Comparison of ENCODE assay signal across 11 cellular contexts in genomic region chr17:81489012-81489968, GRCh38. TPM values are rescaled to one million over a fixed set of nuclear protein-coding genes. Genes with fewer than 3 reads are reported as not detected.
A peak's percentile ranks its signal among the peaks of the same experiment; 100 is the strongest.
DNase-seq lines count a peak whose midpoint lies in the region; ATAC-seq and TF ChIP-seq lines count a peak whose summit lies in the region.
"Had no signal": no experiment of that assay in that cellular context is flagged by ENCODE, and none has a peak within 500 bp of the region (broad histone marks: within the 10 kb centered on the region; RNA-seq: fewer than 3 reads in every experiment).

No MANE protein-coding gene starts in this region.

- H3K9me2 ChIP-seq in neural cell (ENCODE audit: insufficient read depth, low read length) = no peaks in the 10 kb centered on the region

- H3K9ac ChIP-seq in HUES48 (ENCODE audit: low read depth, low read length) (peak overlapping the region; percentile 36; the same call in 1 of the 2 replicates), neural cell (ENCODE audit: low read length) (peak overlapping the region; percentile 65)

- peak; percentile 75 for DNase-seq in NCI-H2107 treated with DMSO at 0.1 percent for 48 hours (lab: John Stamatoyannopoulos, UW; ENCODE audit: unreplicated experiment)
- DNase-seq in NCI-H2107 (lab: John Stamatoyannopoulos, UW) = no peak
- no peak for DNase-seq in activated naive CD8-positive, alpha-beta T cell treated with anti-CD3 and anti-CD28 coated beads for 36 hours
- DNase-seq in NK-92 treated with Interleukin-12 subunit alpha and Interleukin-12 subunit beta, amount 100 ng/mL, for 24 hours (lab: John Stamatoyannopoulos, UW) = no peak
- no peak for DNase-seq in posterior vena cava (ENCODE audit: low spot score)
- DNase-seq: activated effector memory CD4-positive, alpha-beta T cell treated with anti-CD3 and anti-CD28 coated beads, Interleukin-2, amount 50 U/mL, for 16 hours; NCI-H1048 had no signal

- ATAC-seq in HG03469 (IDR thresholded peaks at IDR 0.05; ENCODE audit: unreplicated experiment) = no peak

- peaks cover 20% of the 10 kb centered on the region for H3K4me1 ChIP-seq in HUES48 (ENCODE audit: control insufficient read depth, insufficient read depth, low read length)

- peak overlapping the region; percentile 69 for H3K4me2 ChIP-seq in neural cell (ENCODE audit: low read length)

- H3K27ac Mint-ChIP-seq in activated naive CD8-positive, alpha-beta T cell treated with anti-CD3 and anti-CD28 coated beads for 36 hours = no peak overlapping the region

- H3K27ac ChIP-seq in HUES48 (ENCODE audit: low read depth, low read length) (peak overlapping the region; percentile 64), neural cell (ENCODE audit: low read length) (peak overlapping the region; percentile 70)
- H3K27ac ChIP-seq: SJCRH30 had no signal

- H3K4me3 ChIP-seq in HUES48 (ENCODE audit: low read depth, low read length) (peak overlapping the region; percentile 37), neural cell (ENCODE audit: low read length) (peak overlapping the region; percentile 50)
- H3K4me3 ChIP-seq: SJCRH30 had no signal

- no peak for TF ChIP-seq CTCF in neural cell (IDR thresholded peaks at IDR 0.05; ENCODE audit: poor library complexity, severe bottlenecking)

- peaks cover 17% of the 10 kb centered on the region for H3K79me2 ChIP-seq in neural cell (replicated peaks; ENCODE audit: insufficient read depth, low read length)

- no peaks in the 10 kb centered on the region for H3K36me3 ChIP-seq in HUES48 (ENCODE audit: control insufficient read depth, insufficient read depth, low read length)
- no peaks in the 10 kb centered on the region for H3K36me3 ChIP-seq in neural cell (ENCODE audit: insufficient read depth, low read length)
- H3K36me3 ChIP-seq: SJCRH30 had no signal

- peak overlapping the region; percentile 36 for H2AFZ ChIP-seq in neural cell (ENCODE audit: low read depth, low read length)

- H3K27me3 ChIP-seq in HUES48 (ENCODE audit: control insufficient read depth, insufficient read depth, low read length) (peaks cover 15% of the 10 kb centered on the region), neural cell (ENCODE audit: insufficient read depth, low read depth, low read length) (no peaks in the 10 kb centered on the region)
- H3K27me3 ChIP-seq: SJCRH30 had no signal

- H3K4me1 Mint-ChIP-seq in activated naive CD8-positive, alpha-beta T cell treated with anti-CD3 and anti-CD28 coated beads for 36 hours = peaks cover 12% of the 10 kb centered on the region

- intact Hi-C loops in posterior vena cava (cut with DNase I) = loop anchor here in 1 of 2 donors (10.0 kb wide), 1 partner anchor 194 kb away; the partner anchor contains the start of gene SLC38A10

- no peaks in the 10 kb centered on the region for H3K9me3 ChIP-seq in HUES48 (ENCODE audit: control insufficient read depth, insufficient read depth, low read length)
- H3K9me3 ChIP-seq in neural cell (ENCODE audit: low read length) = no peaks in the 10 kb centered on the region
- H3K9me3 ChIP-seq: SJCRH30 had no signal

- H4K20me1 ChIP-seq in neural cell (ENCODE audit: insufficient read depth) = no peaks in the 10 kb centered on the region

- TF ChIP-seq RAD21 in neural cell (conservative IDR thresholded peaks at IDR 0.05) = peak; percentile 21

- H3K27me3 Mint-ChIP-seq in activated naive CD8-positive, alpha-beta T cell treated with anti-CD3 and anti-CD28 coated beads for 36 hours = peaks cover 15% of the 10 kb centered on the region

- peak overlapping the region; percentile 54 for H3K4me3 Mint-ChIP-seq in activated naive CD8-positive, alpha-beta T cell treated with anti-CD3 and anti-CD28 coated beads for 36 hours

- H3K36me3 Mint-ChIP-seq in activated naive CD8-positive, alpha-beta T cell treated with anti-CD3 and anti-CD28 coated beads for 36 hours = no peaks in the 10 kb centered on the region

- H3F3A ChIP-seq in neural cell (ENCODE audit: insufficient read depth, low read length, poor library complexity, severe bottlenecking) = no peaks in the 10 kb centered on the region

- no peak for TF ChIP-seq EP300 in neural cell (conservative IDR thresholded peaks at IDR 0.05; ENCODE audit: poor library complexity, severe bottlenecking)

- no peaks in the 10 kb centered on the region for H3K9me3 Mint-ChIP-seq in activated naive CD8-positive, alpha-beta T cell treated with anti-CD3 and anti-CD28 coated beads for 36 hours

TF ChIP-seq in neural cell, 6 proteins besides CTCF, POLR2A, EP300 and RAD21:
- no peak for TF ChIP-seq EZH2 (IDR thresholded peaks at IDR 0.05; ENCODE audit: borderline replicate concordance, insufficient read depth, low read length, poor library complexity, severe bottlenecking)
- TF ChIP-seq, protein P1, sequence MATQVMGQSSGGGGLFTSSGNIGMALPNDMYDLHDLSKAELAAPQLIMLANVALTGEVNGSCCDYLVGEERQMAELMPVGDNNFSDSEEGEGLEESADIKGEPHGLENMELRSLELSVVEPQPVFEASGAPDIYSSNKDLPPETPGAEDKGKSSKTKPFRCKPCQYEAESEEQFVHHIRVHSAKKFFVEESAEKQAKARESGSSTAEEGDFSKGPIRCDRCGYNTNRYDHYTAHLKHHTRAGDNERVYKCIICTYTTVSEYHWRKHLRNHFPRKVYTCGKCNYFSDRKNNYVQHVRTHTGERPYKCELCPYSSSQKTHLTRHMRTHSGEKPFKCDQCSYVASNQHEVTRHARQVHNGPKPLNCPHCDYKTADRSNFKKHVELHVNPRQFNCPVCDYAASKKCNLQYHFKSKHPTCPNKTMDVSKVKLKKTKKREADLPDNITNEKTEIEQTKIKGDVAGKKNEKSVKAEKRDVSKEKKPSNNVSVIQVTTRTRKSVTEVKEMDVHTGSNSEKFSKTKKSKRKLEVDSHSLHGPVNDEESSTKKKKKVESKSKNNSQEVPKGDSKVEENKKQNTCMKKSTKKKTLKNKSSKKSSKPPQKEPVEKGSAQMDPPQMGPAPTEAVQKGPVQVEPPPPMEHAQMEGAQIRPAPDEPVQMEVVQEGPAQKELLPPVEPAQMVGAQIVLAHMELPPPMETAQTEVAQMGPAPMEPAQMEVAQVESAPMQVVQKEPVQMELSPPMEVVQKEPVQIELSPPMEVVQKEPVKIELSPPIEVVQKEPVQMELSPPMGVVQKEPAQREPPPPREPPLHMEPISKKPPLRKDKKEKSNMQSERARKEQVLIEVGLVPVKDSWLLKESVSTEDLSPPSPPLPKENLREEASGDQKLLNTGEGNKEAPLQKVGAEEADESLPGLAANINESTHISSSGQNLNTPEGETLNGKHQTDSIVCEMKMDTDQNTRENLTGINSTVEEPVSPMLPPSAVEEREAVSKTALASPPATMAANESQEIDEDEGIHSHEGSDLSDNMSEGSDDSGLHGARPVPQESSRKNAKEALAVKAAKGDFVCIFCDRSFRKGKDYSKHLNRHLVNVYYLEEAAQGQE (IDR thresholded peaks at IDR 0.05; ENCODE audit: borderline replicate concordance) = peak; percentile 67
- TF ChIP-seq TAF1 (IDR thresholded peaks at IDR 0.05; ENCODE audit: low read depth) = peak; percentile 55
- TF ChIP-seq POLR2AphosphoS5 (IDR thresholded peaks at IDR 0.05) = peak; percentile 66
- peak; percentile 16 for TF ChIP-seq SMC3 (conservative IDR thresholded peaks at IDR 0.05; ENCODE audit: poor library complexity)
- TF ChIP-seq MXI1 (conservative IDR thresholded peaks at IDR 0.05; ENCODE audit: poor library complexity, severe bottlenecking) = no peak

RNA-seq across cellular contexts. Expression of gene ACTG1, which starts 23.3 kb away (rescaled TPM):
- 1,000 to 10,000 TPM; 4,989 to 4,998 TPM for total RNA-seq in activated naive CD8-positive, alpha-beta T cell treated with anti-CD3 and anti-CD28 coated beads for 36 hours
- 8,273 and 9,187 TPM in 2 replicates for polyA plus RNA-seq in neural cell
- polyA minus RNA-seq in neural cell = 9,577 and 9,692 TPM in 2 replicates
- 1,000 to 10,000 TPM; 1,410 to 1,809 TPM for total RNA-seq in posterior vena cava

RNA-seq across cellular contexts. Expression of gene FSCN2, which starts 38.9 kb away (rescaled TPM):
- under 1 TPM; 0.29 to 0.36 TPM for total RNA-seq in activated naive CD8-positive, alpha-beta T cell treated with anti-CD3 and anti-CD28 coated beads for 36 hours
- 3.6 and 4.8 TPM in 2 replicates for polyA plus RNA-seq in neural cell
- 7.3 and 9.7 TPM in 2 replicates for polyA minus RNA-seq in neural cell
- total RNA-seq in posterior vena cava = 1 to 10 TPM; 1.6 to 2.0 TPM
